17 cellular contexts compared by ENCODE assay signal in genomic region chr11:69233761-69234136, GRCh38.
"Had no signal": no experiment of that assay in that cellular context is flagged by ENCODE, and none has a peak within 500 bp of the region (broad histone marks: within the 10 kb centered on the region; RNA-seq: fewer than 3 reads in every experiment).

No MANE protein-coding gene starts in this region.

- DNase-seq: activated CD4-positive, alpha-beta T cell treated with anti-CD3 and anti-CD28 coated beads for 36 hours; activated CD8-positive, alpha-beta T cell treated with anti-CD3 and anti-CD28 coated beads, Interleukin-2, amount 10 ng/mL, durations not matched to agents 7 days and 5 days; amniotic stem cell; effector memory CD8-positive, alpha-beta T cell; immature natural killer cell; left cardiac atrium; mammary epithelial cell; naive thymus-derived CD4-positive, alpha-beta T cell; stimulated activated CD4-positive, alpha-beta T cell treated with anti-CD3 and anti-CD28 coated beads, Interleukin-15, amount 100 ng/mL, for 24 hours; stimulated activated CD4-positive, alpha-beta T cell treated with anti-CD3 and anti-CD28 coated beads, Interleukin-4, amount 100 ng/mL, for 24 hours; T1000 had no signal

- ATAC-seq: activated CD4-positive, alpha-beta T cell treated with anti-CD3 and anti-CD28 coated beads for 36 hours; activated CD8-positive, alpha-beta T cell treated with anti-CD3 and anti-CD28 coated beads, Interleukin-2, amount 10 ng/mL, durations not matched to agents 7 days and 5 days; activated naive CD4-positive, alpha-beta T cell treated with anti-CD3 and anti-CD28 coated beads, Interleukin-2, amount 50 U/mL, for 72 hours; body of pancreas; effector memory CD8-positive, alpha-beta T cell; left cardiac atrium; naive thymus-derived CD4-positive, alpha-beta T cell; T-cell had no signal

- H3K4me1 ChIP-seq: body of pancreas had no signal

- H3K4me1 Mint-ChIP-seq: central memory CD8-positive, alpha-beta T cell; immature natural killer cell; naive thymus-derived CD4-positive, alpha-beta T cell; T-cell had no signal

- H3K27ac ChIP-seq: body of pancreas, VCaP had no signal

- H3K36me3 Mint-ChIP-seq: immature natural killer cell, T-cell had no signal

- H3K27ac Mint-ChIP-seq: activated CD4-positive, alpha-beta T cell treated with anti-CD3 and anti-CD28 coated beads for 36 hours; activated CD8-positive, alpha-beta T cell treated with anti-CD3 and anti-CD28 coated beads, Interleukin-2, amount 10 ng/mL, durations not matched to agents 7 days and 5 days; effector memory CD8-positive, alpha-beta T cell; immature natural killer cell; stimulated activated naive CD8-positive, alpha-beta T cell treated with anti-CD3 and anti-CD28 coated beads, Interleukin-15, Interleukin-2, amounts not matched to agents 100 ng/mL and 50 ng/mL, for 24 hours; T-cell had no signal

- H3K4me3 ChIP-seq: body of pancreas had no signal

- H3K27me3 ChIP-seq: body of pancreas had no signal

- H3K9me3 Mint-ChIP-seq: central memory CD8-positive, alpha-beta T cell; effector memory CD8-positive, alpha-beta T cell; stimulated activated naive CD8-positive, alpha-beta T cell treated with anti-CD3 and anti-CD28 coated beads, Interleukin-15, Interleukin-2, amounts not matched to agents 100 ng/mL and 50 ng/mL, for 24 hours; T-cell had no signal

- H3K4me3 Mint-ChIP-seq: activated CD4-positive, alpha-beta T cell treated with anti-CD3 and anti-CD28 coated beads for 36 hours; activated CD8-positive, alpha-beta T cell treated with anti-CD3 and anti-CD28 coated beads, Interleukin-2, amount 10 ng/mL, durations not matched to agents 7 days and 5 days; central memory CD8-positive, alpha-beta T cell; effector memory CD8-positive, alpha-beta T cell; immature natural killer cell; naive thymus-derived CD4-positive, alpha-beta T cell; stimulated activated naive CD8-positive, alpha-beta T cell treated with anti-CD3 and anti-CD28 coated beads, Interleukin-15, Interleukin-2, amounts not matched to agents 100 ng/mL and 50 ng/mL, for 24 hours; T-cell had no signal

- H3K9me3 ChIP-seq: body of pancreas had no signal
